Comparison of ENCODE assay signal across 20 cellular contexts in the genomic region with DNA sequence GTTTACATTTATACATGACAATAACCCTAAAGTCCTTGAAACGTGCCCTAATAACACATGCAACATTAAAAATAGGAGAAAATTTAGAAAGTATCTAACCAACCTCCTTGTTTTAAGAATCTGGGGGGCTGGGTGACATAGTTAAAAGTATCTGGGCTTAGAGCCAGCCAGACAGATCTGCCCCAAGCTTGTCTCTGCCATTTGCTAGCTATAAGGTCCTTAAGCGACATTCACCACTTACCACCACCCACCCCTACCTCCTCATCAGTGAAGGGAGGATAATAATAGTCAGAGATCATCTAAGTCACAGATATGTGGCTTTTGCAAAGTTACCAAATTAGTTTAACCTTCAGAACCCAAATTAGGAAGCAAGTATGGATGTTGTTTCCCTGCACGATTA. TPM values are rescaled to one million over a fixed set of nuclear protein-coding genes. Genes with fewer than 3 reads are reported as not detected.
A peak's percentile ranks its signal among the peaks of the same experiment; 100 is the strongest.
DNase-seq lines count a peak whose midpoint lies in the region; ATAC-seq, FAIRE-seq and TF ChIP-seq lines count a peak whose summit lies in the region.
"Had no signal": no experiment of that assay in that cellular context is flagged by ENCODE, and none has a peak within 500 bp of the region (broad histone marks: within the 10 kb centered on the region; RNA-seq: fewer than 3 reads in every experiment).

No MANE protein-coding gene starts in this region.

- DNase-seq in HepG2 (ENCODE audit: low spot score) (no peak), right lobe of liver (no peak), SJSA1 (ENCODE audit: low read depth in 1 of 2, low spot score in 2 of 2) (peak in 1 of 2 experiments; percentile 52), keratinocyte (ENCODE audit: low read depth, low spot score) (no peak), suprapubic skin (ENCODE audit: low spot score in 2 of 2) (no peak), mammary epithelial cell (no peak), NCI-H345 treated with DMSO at 0.1 percent for 48 hours (lab: John Stamatoyannopoulos, UW; ENCODE audit: unreplicated experiment) (no peak)
- DNase-seq: 8988T; COR-L47; GDM1; GOT3; MG63; NCI-H1092; NCI-H1436 treated with DMSO at 0.1 percent for 48 hours; NCI-H2029 treated with DMSO at 0.1 percent for 48 hours; NCI-H2171; NCI-H446 treated with DMSO at 0.1 percent for 48 hours; NK-92 treated with Interleukin-12 subunit alpha and Interleukin-12 subunit beta, amount 100 ng/mL, for 24 hours; SHP77 treated with DMSO at 0.1 percent for 48 hours had no signal

- CTCF ChIA-PET in HepG2 (lab: Yijun Ruan, JAX; ENCODE audit: low intra/inter-chr PET ratio, low total read pairs) (no interaction called here), mammary epithelial cell (lab: Charles Lee; ENCODE audit: low non-redundant PET) (no interaction called here)

- dilution Hi-C loops in keratinocyte (cut with MboI; ENCODE audit: extremely low pct_ligation_motif_present, low sequenced_read_pairs) (no loop called here), mammary epithelial cell (cut with HindIII; ENCODE audit: low sequenced_read_pairs) (no loop called here)

- TF ChIP-seq CTCF in HepG2 (CRISPR knock-in tag; IDR thresholded peaks at IDR 0.05) (no peak), right lobe of liver (IDR thresholded peaks at IDR 0.05) (no peak), keratinocyte (optimal IDR thresholded peaks at IDR 0.05 in 1 of 3, IDR thresholded peaks at IDR 0.05 in 1 of 3, conservative IDR thresholded peaks at IDR 0.05 in 1 of 3; ENCODE audit: extremely low read depth in 1 of 3, insufficient read depth in 2 of 3, low read length in 3 of 3) (no peak), suprapubic skin (IDR thresholded peaks at IDR 0.05) (no peak), mammary epithelial cell (conservative IDR thresholded peaks at IDR 0.05 in 1 of 2, IDR thresholded peaks at IDR 0.05 in 1 of 2; ENCODE audit: extremely low read depth in 1 of 2, insufficient read depth in 1 of 2, low read depth in 1 of 2, low read length in 2 of 2) (no peak)

- H3K4me3 ChIP-seq in HepG2 (replicated peaks in 1 of 3; ENCODE audit: insufficient read depth in 1 of 3, low read depth in 2 of 3, low read length in 3 of 3) (no peak overlapping the region), right lobe of liver (no peak overlapping the region), SJSA1 (no peak overlapping the region), keratinocyte (ENCODE audit: control insufficient read depth in 2 of 3, extremely low read depth in 1 of 3, insufficient read depth in 2 of 3, low read depth in 1 of 3, low read length in 3 of 3) (no peak overlapping the region), suprapubic skin (no peak overlapping the region), mammary epithelial cell (replicated peaks in 1 of 3; ENCODE audit: insufficient read depth in 1 of 3, low read depth in 2 of 3, low read length in 3 of 3) (no peak overlapping the region)
- H3K4me3 ChIP-seq: MG63 had no signal

- TF ChIP-seq EP300 in HepG2 (IDR thresholded peaks at IDR 0.05; ENCODE audit: low read depth in 2 of 2, low read length in 2 of 2) (no peak), HepG2 (CRISPR knock-in tag; IDR thresholded peaks at IDR 0.05; ENCODE audit: borderline replicate concordance) (no peak), suprapubic skin (IDR thresholded peaks at IDR 0.05) (no peak)

- H3K27ac ChIP-seq in HepG2 (ENCODE audit: extremely low read length, insufficient read depth, low read length): no peak overlapping the region
- peak overlapping the region in 1 of 3 donors; percentile 84 for H3K27ac ChIP-seq in right lobe of liver
- peak overlapping the region; percentile 96 for H3K27ac ChIP-seq in SJSA1
- peak overlapping the region; percentile 15 for H3K27ac ChIP-seq in keratinocyte (ENCODE audit: control insufficient read depth, insufficient read depth, low read length)
- peak overlapping the region; percentile 72 for H3K27ac ChIP-seq in suprapubic skin
- H3K27ac ChIP-seq in mammary epithelial cell (ENCODE audit: insufficient read depth, low read depth, low read length): no peak overlapping the region

- WGBS in HepG2 (ENCODE audit: low lambda C conversion rate): 17% methylated on average over 3 of the region's 3 CpGs
- WGBS in right lobe of liver (ENCODE audit: insufficient coverage, low coverage, low lambda C conversion rate, missing lambda C conversion rate): 67% methylated on average over 3 of the region's 3 CpGs
- WGBS in suprapubic skin: 85% methylated on average over 3 of the region's 3 CpGs
- 94% methylated on average over 2 of the region's 3 CpGs for WGBS in mammary epithelial cell (ENCODE audit: low coverage, missing lambda C conversion rate)

- H3K27me3 ChIP-seq in HepG2 (ENCODE audit: control insufficient read depth in 1 of 2, insufficient read depth in 2 of 2, low read length in 2 of 2) (no peaks in the 10 kb centered on the region), right lobe of liver (no peaks in the 10 kb centered on the region), SJSA1 (replicated peaks) (no peaks in the 10 kb centered on the region), keratinocyte (ENCODE audit: control insufficient read depth, extremely low read depth, insufficient read depth, low read length) (no peaks in the 10 kb centered on the region), suprapubic skin (no peaks in the 10 kb centered on the region), mammary epithelial cell (ENCODE audit: insufficient read depth, low read length) (no peaks in the 10 kb centered on the region)
- H3K27me3 ChIP-seq: MG63 had no signal

- in situ Hi-C loops in HepG2 (cut with HindIII; ENCODE audit: extremely low pct_ligation_motif_present, low pct_unique_long_range_greater_than_20kb) (no loop called here), mammary epithelial cell (cut with MboI; ENCODE audit: low sequenced_read_pairs in 2 of 2) (no loop called here)

- POLR2A ChIA-PET in HepG2 (lab: Yijun Ruan, JAX): no interaction called here

- no peaks in the 10 kb centered on the region for H3K9me3 ChIP-seq in HepG2 (ENCODE audit: low read length)
- no peaks in the 10 kb centered on the region for H3K9me3 ChIP-seq in right lobe of liver
- H3K9me3 ChIP-seq in SJSA1 (replicated peaks): no peaks in the 10 kb centered on the region
- H3K9me3 ChIP-seq in keratinocyte (ENCODE audit: control insufficient read depth, low read depth, low read length): no peaks in the 10 kb centered on the region
- no peaks in the 10 kb centered on the region for H3K9me3 ChIP-seq in suprapubic skin
- H3K9me3 ChIP-seq in mammary epithelial cell (replicated peaks; ENCODE audit: insufficient read depth, low read length): no peaks in the 10 kb centered on the region
- H3K9me3 ChIP-seq: MG63 had no signal

- H3K4me2 ChIP-seq in HepG2 (ENCODE audit: low read depth, low read length) (0 out of 2 replicates have a peak overlapping the region, but pooled peaks have one; percentile 70), keratinocyte (ENCODE audit: control insufficient read depth, extremely low read depth, insufficient read depth, low read depth, low read length) (peak overlapping the region; percentile 84), mammary epithelial cell (ENCODE audit: insufficient read depth, low read depth, low read length) (no peak overlapping the region)

- H3K36me3 ChIP-seq in HepG2 (replicated peaks in 1 of 2; ENCODE audit: control insufficient read depth in 1 of 2, insufficient read depth in 2 of 2, low read length in 2 of 2) (no peaks in the 10 kb centered on the region), right lobe of liver (no peaks in the 10 kb centered on the region), SJSA1 (no peaks in the 10 kb centered on the region), keratinocyte (ENCODE audit: control insufficient read depth in 2 of 2, extremely low read depth in 1 of 2, insufficient read depth in 2 of 2, low read length in 2 of 2) (no peaks in the 10 kb centered on the region), suprapubic skin (no peaks in the 10 kb centered on the region), mammary epithelial cell (ENCODE audit: insufficient read depth, low read length) (no peaks in the 10 kb centered on the region)
- H3K36me3 ChIP-seq: MG63 had no signal

- no TSS peak for BruUV-seq in HepG2 (replicated peaks; lab: Mats Ljungman, UMichigan)
- no TSS peak for BruUV-seq in mammary epithelial cell (replicated peaks; lab: Mats Ljungman, UMichigan)

- H4K20me1 ChIP-seq in HepG2 (ENCODE audit: insufficient read depth, low read length) (no peaks in the 10 kb centered on the region), keratinocyte (ENCODE audit: control insufficient read depth, extremely low read depth, insufficient read depth, low read length) (no peaks in the 10 kb centered on the region), mammary epithelial cell (ENCODE audit: insufficient read depth, low read length) (no peaks in the 10 kb centered on the region)

- no peak for TF ChIP-seq RAD21 in HepG2 (CRISPR knock-in tag; IDR thresholded peaks at IDR 0.05)

- H3K9ac ChIP-seq in HepG2 (ENCODE audit: insufficient read depth, low read depth, low read length) (no peak overlapping the region), keratinocyte (ENCODE audit: control insufficient read depth, extremely low read depth, insufficient read depth, low read length) (no peak overlapping the region), mammary epithelial cell (ENCODE audit: insufficient read depth, low read length) (no peak overlapping the region)

- peak; percentile 27; the same call in 2 of the 3 replicates for ATAC-seq in HepG2
- no peak for ATAC-seq in right lobe of liver
- no peak for ATAC-seq in HG03442 (IDR thresholded peaks at IDR 0.05; ENCODE audit: unreplicated experiment)

- H3K79me2 ChIP-seq in HepG2 (ENCODE audit: insufficient read depth, low read length) (no peaks in the 10 kb centered on the region), keratinocyte (ENCODE audit: control insufficient read depth, insufficient read depth, low read length) (no peaks in the 10 kb centered on the region), mammary epithelial cell (ENCODE audit: insufficient read depth, low read length) (no peaks in the 10 kb centered on the region)

- intact Hi-C loops in HepG2 (cut with micrococcal nuclease; ENCODE audit: unreplicated experiment) (no loop called here), right lobe of liver (cut with DNase I) (loop anchor here in 1 of 2 donors (10.0 kb wide), 1 partner anchor 56 kb away; no protein-coding TSS in a partner anchor), mammary epithelial cell (cut with micrococcal nuclease) (no loop called here)

- FAIRE-seq in HepG2 (lab: Jason Lieb, UNC) (no peak), keratinocyte (lab: Jason Lieb, UNC) (no peak)

- H2AFZ ChIP-seq in HepG2 (ENCODE audit: low read length) (no peak overlapping the region), keratinocyte (ENCODE audit: control insufficient read depth, low read length) (peak overlapping the region; percentile 28), mammary epithelial cell (ENCODE audit: low read depth, low read length) (no peak overlapping the region)

- H3K4me1 ChIP-seq in HepG2 (ENCODE audit: insufficient read depth, low read length): peaks cover 23% of the 10 kb centered on the region
- no peaks in the 10 kb centered on the region for H3K4me1 ChIP-seq in right lobe of liver
- peaks cover 60% of the 10 kb centered on the region for H3K4me1 ChIP-seq in SJSA1 (replicated peaks)
- peaks cover 52% of the 10 kb centered on the region for H3K4me1 ChIP-seq in keratinocyte (ENCODE audit: control insufficient read depth, extremely low read depth, insufficient read depth, low read length)
- H3K4me1 ChIP-seq in suprapubic skin: peaks cover 30% of the 10 kb centered on the region
- H3K4me1 ChIP-seq in mammary epithelial cell (ENCODE audit: insufficient read depth, low read length): peaks cover 59% of the 10 kb centered on the region

- no peak for TF ChIP-seq POLR2A in HepG2 (IDR thresholded peaks at IDR 0.05; ENCODE audit: insufficient read depth in 1 of 2, low read depth in 2 of 2, low read length in 2 of 2)
- TF ChIP-seq POLR2A in right lobe of liver (IDR thresholded peaks at IDR 0.05): no peak
- TF ChIP-seq POLR2A in suprapubic skin (IDR thresholded peaks at IDR 0.05): no peak

- H3K9me1 ChIP-seq in keratinocyte (ENCODE audit: control insufficient read depth, extremely low read depth, insufficient read depth, low read length): no peaks in the 10 kb centered on the region

RNA-seq across cellular contexts. Expression of a gene that starts 33.8 kb away (rescaled TPM):
- 67.6 and 87.8 TPM in 2 replicates for total RNA-seq in HepG2 (2016; rRNA removed; fragmentation: Illumina TruSeq; extraction: Trizol)
- total RNA-seq in HepG2 (2016; cell fraction: cytosol; rRNA removed; fragmentation: Illumina TruSeq; extraction: Trizol; ENCODE audit: low read depth): 18.4 and 21.4 TPM in 2 replicates
- 66.7 and 88.4 TPM in 2 replicates for total RNA-seq in HepG2 (2016; cell fraction: insoluble cytoplasmic fraction; rRNA removed; fragmentation: Illumina TruSeq; extraction: Trizol)
- total RNA-seq in HepG2 (2016; cell fraction: membrane; rRNA removed; fragmentation: Illumina TruSeq; extraction: Trizol): 52.5 and 53.1 TPM in 2 replicates
- total RNA-seq in HepG2 (2016; cell fraction: nucleus; rRNA removed; fragmentation: Illumina TruSeq; extraction: Trizol): 62.8 and 67.7 TPM in 2 replicates
- 35.2 and 42.1 TPM in 2 replicates for polyA plus RNA-seq in HepG2 (2011; rRNA removed)
- polyA plus RNA-seq in HepG2 (2011; cell fraction: cytosol; rRNA removed): 22.7 and 32.6 TPM in 2 replicates
- polyA plus RNA-seq in HepG2 (2011; cell fraction: nucleus; rRNA removed): 49.5 and 52.7 TPM in 2 replicates
- polyA plus RNA-seq in HepG2 (2012): 54.0 and 64.0 TPM in 2 replicates
- polyA plus RNA-seq in HepG2 (2016; cell fraction: cytosol; fragmentation: Illumina TruSeq; extraction: Trizol; ENCODE audit: low read depth): 24.3 and 25.3 TPM in 2 replicates
- polyA plus RNA-seq in HepG2 (2016; cell fraction: insoluble cytoplasmic fraction; fragmentation: Illumina TruSeq; extraction: Trizol; ENCODE audit: low read depth): 99.8 and 110 TPM in 2 replicates
- polyA plus RNA-seq in HepG2 (2016; cell fraction: membrane; fragmentation: Illumina TruSeq; extraction: Trizol; ENCODE audit: low read depth): 40.8 and 51.2 TPM in 2 replicates
- 65.5 and 67.5 TPM in 2 replicates for polyA plus RNA-seq in HepG2 (2016; cell fraction: nucleus; fragmentation: Illumina TruSeq; extraction: Trizol; ENCODE audit: insufficient read depth, low read depth)
- 12.4 and 53.4 TPM in 2 replicates for polyA minus RNA-seq in HepG2 (2011; rRNA and poly(A)+ RNA removed; ENCODE audit: low replicate concordance)
- 39.6 and 45.8 TPM in 2 replicates for polyA minus RNA-seq in HepG2 (2011; cell fraction: cytosol; rRNA and poly(A)+ RNA removed)
- 166 and 175 TPM in 2 replicates for polyA minus RNA-seq in HepG2 (2011; cell fraction: nucleus; rRNA and poly(A)+ RNA removed)
- 100 to 1,000 TPM in 4 of 6 experiments, 10 to 100 TPM in 2; 86.8 to 187 (median 123) TPM for total RNA-seq in right lobe of liver
- 234 and 272 TPM in 2 replicates for total RNA-seq in SJSA1 (2014; rRNA removed; shearing (Covaris generic))
- polyA plus RNA-seq in keratinocyte: 148 to 343 TPM (median 238 TPM) in 3 replicates
- 1,030 TPM for polyA plus RNA-seq in keratinocyte (2011; ENCODE audit: low read depth)
- polyA plus RNA-seq in keratinocyte (2011; cell fraction: cytosol; rRNA removed): 209 and 268 TPM in 2 replicates
- 383 and 505 TPM in 2 replicates for polyA plus RNA-seq in keratinocyte (2011; cell fraction: nucleus; rRNA removed)
- polyA plus RNA-seq in keratinocyte (2012; ENCODE audit: low replicate concordance): 252 and 292 TPM in 2 replicates
- 62.9 to 205 TPM (median 111 TPM) in 3 replicates for polyA minus RNA-seq in keratinocyte
- polyA minus RNA-seq in keratinocyte (2011; cell fraction: cytosol; rRNA and poly(A)+ RNA removed): 227 TPM
- 331 and 508 TPM in 2 replicates for polyA minus RNA-seq in keratinocyte (2011; cell fraction: nucleus; rRNA and poly(A)+ RNA removed)
- 100 to 1,000 TPM; 381 to 577 (median 400) TPM for total RNA-seq in suprapubic skin
- 100 to 1,000 TPM; 397 to 459 TPM for total RNA-seq in mammary epithelial cell
- 339 TPM for polyA plus RNA-seq in mammary epithelial cell
- polyA minus RNA-seq in mammary epithelial cell: 359 TPM

Comparison
In these comparisons a context has a peak if more than half of its experiments do, and no peak if none do; other contexts are left out.
1. H3K27ac ChIP-seq: peak in SJSA1 (single experiment), keratinocyte (single experiment) and suprapubic skin (single experiment); none in HepG2 (single experiment) and mammary epithelial cell (single experiment).